ENCODE assay signal across 5 cellular contexts in the genomic region with DNA sequence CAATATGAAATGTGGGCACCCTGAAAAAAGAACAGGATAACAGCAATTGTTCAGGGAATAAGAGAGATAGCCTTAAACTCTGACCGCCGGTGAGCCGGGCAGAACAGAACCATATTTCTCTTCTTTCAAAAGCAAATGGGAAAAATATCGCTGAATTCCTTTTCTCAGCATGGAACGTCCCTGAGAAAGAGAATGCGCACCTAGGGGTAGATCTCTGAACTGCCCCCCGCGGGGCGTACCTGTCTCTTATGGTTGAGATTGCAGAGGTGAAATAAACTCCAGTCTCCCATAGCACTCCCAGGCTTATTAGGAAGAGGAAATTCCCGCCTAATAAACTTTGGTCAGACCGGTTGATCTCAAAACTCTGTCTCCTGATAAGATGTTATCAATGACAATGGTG.
DNase-seq lines count a peak whose midpoint lies in the region; TF ChIP-seq lines count a peak whose summit lies in the region.
"Not testable (repeated sequence)": the region's sequence is repeated elsewhere in the genome, so short reads cannot be mapped to it uniquely, and the experiment has no call there.

No MANE protein-coding gene starts in this region.

- peak overlapping the region; percentile 9 for H3K4me3 Mint-ChIP-seq in endodermal cell
- H3K4me3 Mint-ChIP-seq in glutamatergic neuron (ENCODE audit: unreplicated experiment); mesothelial cell of epicardium; progenitor cell of endocrine pancreas (ENCODE audit: low read depth): not testable (repeated sequence)

- not testable (repeated sequence) for H3K4me3 ChIP-seq in HUES6 (ENCODE audit: low read depth, low read length); endodermal cell (ENCODE audit: low read length)

- H3K9ac ChIP-seq in HUES6 (ENCODE audit: low read length): peak overlapping the region; percentile 34
- H3K9ac ChIP-seq in endodermal cell (ENCODE audit: extremely low read depth, low read length, poor library complexity, severe bottlenecking): not testable (repeated sequence)

- H3K36me3 Mint-ChIP-seq in endodermal cell (ENCODE audit: low read depth); glutamatergic neuron (ENCODE audit: unreplicated experiment); mesothelial cell of epicardium; progenitor cell of endocrine pancreas (ENCODE audit: insufficient read depth): not testable (repeated sequence)

- not testable (repeated sequence) for H3K27me3 ChIP-seq in HUES6 (ENCODE audit: control insufficient read depth, insufficient read depth, low read length); endodermal cell (ENCODE audit: control insufficient read depth, insufficient read depth, low read length, poor library complexity, severe bottlenecking)

- 37% methylated on average over 9 of the region's 11 CpGs; no CpG with 5 or more reads in 1 of the 2 experiments for WGBS in endodermal cell (ENCODE audit: insufficient coverage in 1 of 2, insufficient read length in 1 of 2), 2 experiments

- H3K36me3 ChIP-seq in HUES6 (ENCODE audit: control insufficient read depth, insufficient read depth, low read length); endodermal cell (ENCODE audit: control insufficient read depth, insufficient read depth, low read length): not testable (repeated sequence)

- not testable (repeated sequence) for H3K9me3 Mint-ChIP-seq in endodermal cell; glutamatergic neuron (ENCODE audit: unreplicated experiment); mesothelial cell of epicardium; progenitor cell of endocrine pancreas (ENCODE audit: low read depth)

- peak; percentile 77 for DNase-seq in endodermal cell
- DNase-seq in glutamatergic neuron; mesothelial cell of epicardium (ENCODE audit: low spot score in 2 of 2, unreplicated experiment in 2 of 2); progenitor cell of endocrine pancreas (ENCODE audit: low spot score, unreplicated experiment): not testable (repeated sequence)

- H3K27ac Mint-ChIP-seq in endodermal cell: peak overlapping the region; percentile 50
- not testable (repeated sequence) for H3K27ac Mint-ChIP-seq in glutamatergic neuron (ENCODE audit: unreplicated experiment); mesothelial cell of epicardium; progenitor cell of endocrine pancreas

- H3K4me1 ChIP-seq in HUES6 (ENCODE audit: control insufficient read depth, insufficient read depth, low read length): peaks cover 25% of the 10 kb centered on the region
- H3K4me1 ChIP-seq in endodermal cell (ENCODE audit: control insufficient read depth, insufficient read depth, low read length): not testable (repeated sequence)

- H3K9me3 ChIP-seq in HUES6 (ENCODE audit: control insufficient read depth, insufficient read depth, low read depth, low read length); endodermal cell (ENCODE audit: control insufficient read depth, low read length): not testable (repeated sequence)

- peaks cover 49% of the 10 kb centered on the region for H3K4me1 Mint-ChIP-seq in endodermal cell
- not testable (repeated sequence) for H3K4me1 Mint-ChIP-seq in glutamatergic neuron (ENCODE audit: low read depth, unreplicated experiment); progenitor cell of endocrine pancreas (ENCODE audit: low read depth)
- H3K4me1 Mint-ChIP-seq in mesothelial cell of epicardium: peaks cover 39% of the 10 kb centered on the region

- H3K27me3 Mint-ChIP-seq in endodermal cell (ENCODE audit: insufficient read depth); glutamatergic neuron (ENCODE audit: unreplicated experiment): not testable (repeated sequence)
- peaks cover 45% of the 10 kb centered on the region for H3K27me3 Mint-ChIP-seq in mesothelial cell of epicardium (ENCODE audit: low read depth)
- H3K27me3 Mint-ChIP-seq in progenitor cell of endocrine pancreas: peaks cover 57% of the 10 kb centered on the region

- TF ChIP-seq CTCF in endodermal cell (conservative IDR thresholded peaks at IDR 0.05) (peak; percentile 66), glutamatergic neuron (IDR thresholded peaks at IDR 0.05; ENCODE audit: partially characterized antibody, unreplicated experiment) (peak; percentile 16), mesothelial cell of epicardium (IDR thresholded peaks at IDR 0.05; ENCODE audit: unreplicated experiment) (peak; percentile 51), progenitor cell of endocrine pancreas (IDR thresholded peaks at IDR 0.05; ENCODE audit: unreplicated experiment) (peak; percentile 48)

- H3K27ac ChIP-seq in HUES6 (ENCODE audit: low read depth, low read length); endodermal cell (ENCODE audit: low read depth, low read length): not testable (repeated sequence)

Comparison
In these comparisons a context has a peak if more than half of its experiments do, and no peak if none do; other contexts are left out.
1. CTCF ChIP-seq: peak in every context shown above with its lines; median percentile 66 in endodermal cell; 51 in mesothelial cell of epicardium; 48 in progenitor cell of endocrine pancreas; 16 in glutamatergic neuron.